Comparison of ENCODE assay signal across 8 cellular contexts in genomic region chr12:56601503-56601902, GRCh38. TPM values are rescaled to one million over a fixed set of nuclear protein-coding genes. Genes with fewer than 3 reads are reported as not detected.
DNase-seq lines count a peak whose midpoint lies in the region; ATAC-seq and TF ChIP-seq lines count a peak whose summit lies in the region.

No MANE protein-coding gene starts in this region.

- no peaks in the 10 kb centered on the region for H3K9me3 ChIP-seq in DND-41 (ENCODE audit: insufficient read depth, low read length, severe bottlenecking)
- H3K9me3 ChIP-seq in MM.1S (replicated peaks; ENCODE audit: insufficient read depth, low read length) = no peaks in the 10 kb centered on the region
- H3K9me3 ChIP-seq in lower lobe of right lung = no peaks in the 10 kb centered on the region

- no peaks in the 10 kb centered on the region for H3K9me3 Mint-ChIP-seq in activated naive CD4-positive, alpha-beta T cell treated with anti-CD3 and anti-CD28 coated beads, Interleukin-2, amount 50 U/mL, for 72 hours

- peak overlapping the region; percentile 67 to 87 for H3K27ac Mint-ChIP-seq in activated naive CD4-positive, alpha-beta T cell treated with anti-CD3 and anti-CD28 coated beads, Interleukin-2, amount 50 U/mL, for 72 hours

- H3K36me3 Mint-ChIP-seq in activated naive CD4-positive, alpha-beta T cell treated with anti-CD3 and anti-CD28 coated beads, Interleukin-2, amount 50 U/mL, for 72 hours = peaks cover 14 to 21% of the 10 kb centered on the region in 2 donors

- intact Hi-C loops in lower lobe of right lung (cut with DNase I) = no loop called here

- H3K79me2 ChIP-seq in DND-41 (ENCODE audit: insufficient read depth, low read length) (no peaks in the 10 kb centered on the region), MM.1S (ENCODE audit: low read length) (no peaks in the 10 kb centered on the region)

- H3K4me1 ChIP-seq in DND-41 (ENCODE audit: insufficient read depth, low read length) (no peaks in the 10 kb centered on the region), MM.1S (ENCODE audit: low read length) (no peaks in the 10 kb centered on the region), lower lobe of right lung (peaks cover 37% of the 10 kb centered on the region)

- H3K9ac ChIP-seq in DND-41 (ENCODE audit: low read depth, low read length) (no peak overlapping the region), MM.1S (ENCODE audit: low read length) (no peak overlapping the region)

- TF ChIP-seq CTCF in DND-41 (IDR thresholded peaks at IDR 0.05; ENCODE audit: borderline replicate concordance, extremely low read depth, low read length, poor library complexity, severe bottlenecking) = peak; percentile 59
- TF ChIP-seq CTCF in MM.1S (IDR thresholded peaks at IDR 0.05; ENCODE audit: low read length) = peak; percentile 26
- no peak for TF ChIP-seq CTCF in lower lobe of right lung (IDR thresholded peaks at IDR 0.05)

- H3K4me3 ChIP-seq in DND-41 (ENCODE audit: low read depth in 1 of 2, low read length in 2 of 2) (no peak overlapping the region), MM.1S (ENCODE audit: low read length) (no peak overlapping the region), lower lobe of right lung (no peak overlapping the region)

- H3K27me3 ChIP-seq in DND-41 (ENCODE audit: insufficient read depth, low read length, poor library complexity) (no peaks in the 10 kb centered on the region), MM.1S (replicated peaks; ENCODE audit: insufficient read depth, low read length) (no peaks in the 10 kb centered on the region), lower lobe of right lung (ENCODE audit: low read depth) (no peaks in the 10 kb centered on the region)

- peak; percentile 67 for ATAC-seq in DND-41 (ENCODE audit: insufficient read depth, low read depth)
- ATAC-seq in activated naive CD4-positive, alpha-beta T cell treated with anti-CD3 and anti-CD28 coated beads, Interleukin-2, amount 50 U/mL, for 72 hours = peak; percentile 29 to 51
- peak in 1 of 2 donors; percentile 2 for ATAC-seq in lower lobe of right lung
- ATAC-seq in GM18498 (IDR thresholded peaks at IDR 0.05; ENCODE audit: unreplicated experiment) = no peak
- no peak for ATAC-seq in HG03045 (IDR thresholded peaks at IDR 0.05; ENCODE audit: unreplicated experiment)

- DNase-seq in DND-41 (peak; percentile 48), MM.1S (no peak), lower lobe of right lung (no peak), superior temporal gyrus (ENCODE audit: extremely low spot score) (no peak), occipital lobe (lab: John Stamatoyannopoulos, UW) (no peak)
- DNase-seq in activated naive CD4-positive, alpha-beta T cell treated with anti-CD3 and anti-CD28 coated beads, Interleukin-2, amount 50 U/mL, for 72 hours (ENCODE audit: low spot score in 2 of 2) = no peak

- H3K4me2 ChIP-seq in DND-41 (ENCODE audit: insufficient read depth, low read length) (no peak overlapping the region), MM.1S (ENCODE audit: low read depth, low read length) (no peak overlapping the region)

- H2AFZ ChIP-seq in DND-41 (ENCODE audit: low read depth, low read length) (no peak overlapping the region), MM.1S (ENCODE audit: low read length) (no peak overlapping the region)

- H3K36me3 ChIP-seq in DND-41 (ENCODE audit: insufficient read depth, low read length) (peaks cover 98% of the 10 kb centered on the region), MM.1S (replicated peaks; ENCODE audit: insufficient read depth, low read length) (peaks cover 32% of the 10 kb centered on the region), lower lobe of right lung (peaks cover 98% of the 10 kb centered on the region)

- H4K20me1 ChIP-seq in DND-41 (ENCODE audit: insufficient read depth, low read length) (no peaks in the 10 kb centered on the region), MM.1S (ENCODE audit: insufficient read depth, low read length) (no peaks in the 10 kb centered on the region)

- 0 out of 2 replicates have a peak, but pooled peaks cover under 1% of the 10 kb centered on the region for H3F3A ChIP-seq in MM.1S (ENCODE audit: insufficient read depth, low read length)

- H3K27ac ChIP-seq in DND-41 (ENCODE audit: low read length) (no peak overlapping the region), MM.1S (ENCODE audit: low read length) (no peak overlapping the region), lower lobe of right lung (peak overlapping the region; percentile 53)

- no peaks in the 10 kb centered on the region for H3K9me2 ChIP-seq in MM.1S (replicated peaks; ENCODE audit: insufficient read depth, low read length)

RNA-seq across cellular contexts. Expression of gene BAZ2A, which starts 28.6 kb away (rescaled TPM):
- 100 to 1,000 TPM in 1 of 2 donors, 10 to 100 TPM in 1; 92.0 to 113 TPM for total RNA-seq in activated naive CD4-positive, alpha-beta T cell treated with anti-CD3 and anti-CD28 coated beads, Interleukin-2, amount 50 U/mL, for 72 hours
- total RNA-seq in lower lobe of right lung (112 TPM), occipital lobe (10.0 TPM)

RNA-seq across cellular contexts. Expression of gene ATP5F1B, which starts 44.3 kb away (rescaled TPM):
- 100 to 1,000 TPM; 788 to 897 TPM for total RNA-seq in activated naive CD4-positive, alpha-beta T cell treated with anti-CD3 and anti-CD28 coated beads, Interleukin-2, amount 50 U/mL, for 72 hours
- 319 TPM for total RNA-seq in lower lobe of right lung
- 359 TPM for total RNA-seq in occipital lobe

Comparison
In these comparisons a context has a peak if more than half of its experiments do, and no peak if none do; other contexts are left out.
1. ATAC-seq: peak in DND-41 (single experiment) and activated naive CD4-positive, alpha-beta T cell treated with anti-CD3 and anti-CD28 coated beads, Interleukin-2, amount 50 U/mL, for 72 hours (2 of 2); none in GM18498 (single experiment) and HG03045 (single experiment).